ENCODE assay signal across 3 cellular contexts in the genomic region with DNA sequence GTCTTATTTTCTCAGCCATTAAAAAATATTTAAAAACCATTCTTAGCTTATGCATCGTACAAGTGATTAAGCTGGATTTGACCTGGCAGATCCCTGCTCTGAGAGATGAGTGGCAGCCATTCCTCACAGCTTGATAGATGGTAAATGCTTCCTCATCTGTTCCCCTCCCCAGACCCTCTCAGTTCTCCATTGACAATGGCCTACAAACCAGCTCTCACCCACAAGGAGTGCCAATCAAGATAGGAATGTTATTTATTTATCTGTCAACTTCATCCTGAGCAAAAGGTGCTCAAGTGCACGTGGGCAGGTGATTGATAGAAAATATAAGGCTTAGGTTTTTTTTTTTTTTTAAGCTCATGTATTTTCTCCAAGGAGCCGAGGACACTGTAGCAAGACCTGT.
"Had no signal": no experiment of that assay in that cellular context is flagged by ENCODE, and none has a peak within 500 bp of the region (broad histone marks: within the 10 kb centered on the region; RNA-seq: fewer than 3 reads in every experiment).

No MANE protein-coding gene starts in this region.

- ATAC-seq: GM12878 had no signal

- DNase-seq: GDM1, GF-D8 had no signal

- H3K4me3 ChIP-seq: GM12878 had no signal
